Comparison of ENCODE assay signal across 28 cellular contexts in genomic region chr3:106204160-106204868, GRCh38.
DNase-seq lines count a peak whose midpoint lies in the region; ATAC-seq, FAIRE-seq and TF ChIP-seq lines count a peak whose summit lies in the region.
"Had no signal": no experiment of that assay in that cellular context is flagged by ENCODE, and none has a peak within 500 bp of the region (broad histone marks: within the 10 kb centered on the region; RNA-seq: fewer than 3 reads in every experiment).

No MANE protein-coding gene starts in this region.

- no peak overlapping the region for H3K4me2 ChIP-seq in GM12878 (ENCODE audit: control insufficient read depth, insufficient read depth)
- H3K4me2 ChIP-seq in neural progenitor cell: no peak overlapping the region
- H3K4me2 ChIP-seq: smooth muscle cell had no signal

- 84% methylated on average over 5 of the region's 5 CpGs for WGBS in GM12878 (ENCODE audit: insufficient coverage, insufficient replicate concordance, low lambda C conversion rate, missing lambda C conversion rate)

- H3K36me3 Mint-ChIP-seq in activated T-cell treated with anti-CD3 and anti-CD28 coated beads, Interleukin-2, amount 50 U/mL, for 24 hours (ENCODE audit: low read depth): peaks cover 16% of the 10 kb centered on the region
- H3K36me3 Mint-ChIP-seq in neural progenitor cell: peaks cover 2% of the 10 kb centered on the region

- peaks cover 6% of the 10 kb centered on the region for H3K9me3 ChIP-seq in GM12878 (replicated peaks; ENCODE audit: control insufficient read depth, insufficient read depth, low read length)
- no peaks in the 10 kb centered on the region for H3K9me3 ChIP-seq in neural progenitor cell (ENCODE audit: low read depth)
- H3K9me3 ChIP-seq: gastrocnemius medialis, MG63, Peyer's patch, SJCRH30, stomach, transverse colon had no signal

- H4K20me1 ChIP-seq in GM12878 (ENCODE audit: control insufficient read depth, insufficient read depth): no peaks in the 10 kb centered on the region
- H4K20me1 ChIP-seq in neural progenitor cell (ENCODE audit: low read depth): no peaks in the 10 kb centered on the region

- RAD21 ChIA-PET in GM12878 (lab: Charles Lee; ENCODE audit: unreplicated experiment): interaction anchor here (1.2 kb wide), 1 partner anchor 20 kb away, joined by 3 read pairs; no protein-coding TSS in a partner anchor

- TF ChIP-seq POLR2A in GM12878 (IDR thresholded peaks at IDR 0.05; ENCODE audit: low read depth, low read length): no peak

- H3K27me3 Mint-ChIP-seq in activated T-cell treated with anti-CD3 and anti-CD28 coated beads, Interleukin-2, amount 50 U/mL, for 24 hours: no peaks in the 10 kb centered on the region
- H3K27me3 Mint-ChIP-seq in neural progenitor cell (ENCODE audit: insufficient read depth, low read depth): no peaks in the 10 kb centered on the region

- in situ Hi-C loops in GM12878 (cut with MboI): no loop called here
- in situ Hi-C loops in GM13976 (cut with MboI; ENCODE audit: low sequenced_read_pairs, unreplicated experiment): no loop called here

- intact Hi-C loops in GM12878 (cut with micrococcal nuclease; ENCODE audit: unreplicated experiment) (no loop called here), left ventricle myocardium superior (cut with micrococcal nuclease) (loop anchor here (10.0 kb wide), 1 partner anchor 520 kb away; no protein-coding TSS in a partner anchor)

- H3K9ac ChIP-seq in GM12878 (ENCODE audit: control insufficient read depth, insufficient read depth, low read length) (no peak overlapping the region), neural progenitor cell (no peak overlapping the region)

- no peaks in the 10 kb centered on the region for H3F3A ChIP-seq in neural progenitor cell (ENCODE audit: low read depth)

- TF ChIP-seq RAD21 in GM12878 (IDR thresholded peaks at IDR 0.05; ENCODE audit: insufficient read depth, low read depth, low read length): no peak

- TF ChIP-seq CTCF in GM12878 (IDR thresholded peaks at IDR 0.05 in 2 of 3, conservative IDR thresholded peaks at IDR 0.05 in 1 of 3; ENCODE audit: control insufficient read depth in 2 of 3, extremely low read depth in 1 of 3, insufficient read depth in 1 of 3, low read depth in 3 of 3, low read length in 3 of 3) (no peak), neural progenitor cell (IDR thresholded peaks at IDR 0.05) (no peak), GM13976 (IDR thresholded peaks at IDR 0.05; ENCODE audit: borderline replicate concordance, control extremely low read depth, extremely low read depth, insufficient read depth, missing control alignments) (no peak)

- ATAC-seq in GM12878 (no peak), left ventricle myocardium superior (no peak)
- ATAC-seq: gastrocnemius medialis had no signal

- CTCF ChIA-PET in GM12878 (lab: Yijun Ruan, JAX): interaction anchor here (0.9 kb wide), 1 partner anchor 34 kb away, joined by 3 read pairs; no protein-coding TSS in a partner anchor

- H3K9me3 Mint-ChIP-seq in activated T-cell treated with anti-CD3 and anti-CD28 coated beads, Interleukin-2, amount 50 U/mL, for 24 hours: peaks cover 16% of the 10 kb centered on the region
- peaks cover 9% of the 10 kb centered on the region for H3K9me3 Mint-ChIP-seq in neural progenitor cell

- H3K27me3 ChIP-seq in GM12878 (replicated peaks in 1 of 2; ENCODE audit: control insufficient read depth in 2 of 2, insufficient read depth in 2 of 2, low read length in 1 of 2) (no peaks in the 10 kb centered on the region), neural progenitor cell (no peaks in the 10 kb centered on the region)
- H3K27me3 ChIP-seq: esophagus muscularis mucosa, gastrocnemius medialis, MG63, Peyer's patch, SJCRH30, stomach, transverse colon had no signal

- POLR2A ChIA-PET in GM12878 (lab: Charles Lee): no interaction called here

- peaks cover 4% of the 10 kb centered on the region for H3K4me1 ChIP-seq in GM12878 (ENCODE audit: control insufficient read depth, insufficient read depth, low read length)
- no peaks in the 10 kb centered on the region for H3K4me1 ChIP-seq in neural progenitor cell
- H3K4me1 ChIP-seq: Peyer's patch, stomach had no signal

- H3K4me1 Mint-ChIP-seq in activated T-cell treated with anti-CD3 and anti-CD28 coated beads, Interleukin-2, amount 50 U/mL, for 24 hours (ENCODE audit: low read depth): peaks cover 48% of the 10 kb centered on the region
- peaks cover 3% of the 10 kb centered on the region for H3K4me1 Mint-ChIP-seq in neural progenitor cell

- no peak overlapping the region for H3K4me3 ChIP-seq in GM12878
- H3K4me3 ChIP-seq in neural progenitor cell: no peak overlapping the region
- H3K4me3 ChIP-seq: esophagus muscularis mucosa, gastrocnemius medialis, MG63, Peyer's patch, SJCRH30, smooth muscle cell, stomach, transverse colon had no signal

- H2AFZ ChIP-seq in GM12878 (ENCODE audit: control insufficient read depth, low read depth, low read length): no peak overlapping the region
- H2AFZ ChIP-seq in neural progenitor cell (replicated peaks): peak overlapping the region; percentile 3

- DNase-seq in activated T-cell treated with anti-CD3 and anti-CD28 coated beads, Interleukin-2, amount 50 U/mL, for 24 hours: no peak
- DNase-seq in activated T-cell treated with anti-CD3 and anti-CD28 coated beads, Interleukin-2, amount 50 U/mL, for 1 hour: no peak
- DNase-seq in M059J (ENCODE audit: low read depth) (peak; percentile 13), GM12878 (ENCODE audit: low read depth, low spot score) (no peak), neural progenitor cell (ENCODE audit: low spot score) (no peak), left ventricle myocardium superior (no peak), GM13976 (ENCODE audit: low spot score) (no peak)
- DNase-seq in activated CD4-positive, CD25-positive, alpha-beta regulatory T cell treated with anti-CD3 and anti-CD28 coated beads, Interleukin-2, amount 50 U/mL, for 72 hours: no peak
- DNase-seq: activated CD4-positive, alpha-beta T cell treated with anti-CD3 and anti-CD28 coated beads for 48 hours; effector CD8-positive, alpha-beta T cell; gastrocnemius medialis; H7; hippocampal formation; mammary epithelial cell; MG63; NCI-H1436 treated with DMSO at 0.1 percent for 48 hours; Peyer's patch; SJCRH30; stimulated activated CD4-positive, alpha-beta T cell treated with anti-CD3 and anti-CD28 coated beads, Interleukin-4, amount 100 ng/mL, for 1 hour; stomach; T-helper 1 cell; transverse colon had no signal

- SMC1A ChIA-PET in GM12878 (lab: Charles Lee; ENCODE audit: uncharacterized antibody, unreplicated experiment): interaction anchor here (0.9 to 1.5 kb wide), 6 partner anchors 8 to 97 kb away, joined by 3 to 4 read pairs (median 3); no protein-coding TSS in a partner anchor

- H3K27ac Mint-ChIP-seq in activated T-cell treated with anti-CD3 and anti-CD28 coated beads, Interleukin-2, amount 50 U/mL, for 24 hours: peak overlapping the region; percentile 85
- H3K27ac Mint-ChIP-seq in neural progenitor cell: no peak overlapping the region

- FAIRE-seq in GM12878 (lab: Jason Lieb, UNC): no peak
- FAIRE-seq: D721Med, islet of Langerhans, TTC549 had no signal

- H3K79me2 ChIP-seq in GM12878 (ENCODE audit: control insufficient read depth, insufficient read depth, low read length) (no peaks in the 10 kb centered on the region), neural progenitor cell (ENCODE audit: low read depth) (no peaks in the 10 kb centered on the region)

- H3K4me3 Mint-ChIP-seq in activated T-cell treated with anti-CD3 and anti-CD28 coated beads, Interleukin-2, amount 50 U/mL, for 24 hours: no peak overlapping the region
- H3K4me3 Mint-ChIP-seq in neural progenitor cell: no peak overlapping the region

- no peak for TF ChIP-seq EP300 in GM12878 (IDR thresholded peaks at IDR 0.05; ENCODE audit: borderline replicate concordance in 1 of 2, control insufficient read depth in 1 of 2, low read depth in 2 of 2, low read length in 2 of 2)

- peaks cover 0 to 3% of the 10 kb centered on the region in 2 experiments; a peak in 1 of 4 replicates for H3K36me3 ChIP-seq in GM12878 (ENCODE audit: control insufficient read depth in 2 of 2, insufficient read depth in 2 of 2, low read length in 1 of 2)
- no peaks in the 10 kb centered on the region for H3K36me3 ChIP-seq in neural progenitor cell
- H3K36me3 ChIP-seq: esophagus muscularis mucosa, gastrocnemius medialis, MG63, Peyer's patch, SJCRH30, stomach, transverse colon had no signal

- H3K27ac ChIP-seq in GM12878 (ENCODE audit: control insufficient read depth, insufficient read depth): no peak overlapping the region
- no peak overlapping the region for H3K27ac ChIP-seq in neural progenitor cell
- H3K27ac ChIP-seq: esophagus muscularis mucosa, gastrocnemius medialis, HL-60, Peyer's patch, SJCRH30, stomach, transverse colon had no signal

- BruUV-seq in GM12878 (replicated peaks; lab: Mats Ljungman, UMichigan): TSS peak; percentile 38

TF ChIP-seq in GM12878, 131 proteins besides CTCF, POLR2A, EP300 and RAD21 (continues in another document):
- TF ChIP-seq ATF3 (IDR thresholded peaks at IDR 0.05; ENCODE audit: borderline replicate concordance, extremely low read depth, low read depth, low read length) (no peak), ZNF217 (IDR thresholded peaks at IDR 0.05) (no peak), MYC (IDR thresholded peaks at IDR 0.05; ENCODE audit: insufficient read depth, insufficient read length, insufficient replicate concordance, low read length, severe bottlenecking) (no peak), PBX3 (IDR thresholded peaks at IDR 0.05; ENCODE audit: insufficient replicate concordance, low read depth, low read length) (no peak)
